In the genomic region with DNA sequence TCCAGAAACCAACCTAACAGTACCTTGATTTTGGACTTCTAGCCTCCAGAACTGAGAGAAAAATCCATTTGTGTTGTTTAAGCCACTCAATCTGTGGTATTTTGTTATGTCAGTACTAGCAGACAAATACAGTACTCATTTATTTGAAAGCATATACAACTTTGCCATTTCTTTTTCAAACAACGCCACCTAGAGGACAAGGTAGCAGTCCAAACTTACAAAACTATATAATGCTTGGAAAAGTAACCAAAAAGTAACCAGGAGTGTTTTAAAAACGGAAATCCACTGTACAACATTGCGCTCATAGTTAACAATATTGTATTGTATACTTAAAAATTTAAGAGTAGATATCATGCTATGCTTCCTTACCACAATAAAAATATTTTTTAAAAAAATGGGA, we compare ENCODE assay signal across 10 cellular contexts. TPM values are rescaled to one million over a fixed set of nuclear protein-coding genes. Genes with fewer than 3 reads are reported as not detected.
DNase-seq lines count a peak whose midpoint lies in the region; ATAC-seq and TF ChIP-seq lines count a peak whose summit lies in the region.
"Had no signal": no experiment of that assay in that cellular context is flagged by ENCODE, and none has a peak within 500 bp of the region (broad histone marks: within the 10 kb centered on the region; RNA-seq: fewer than 3 reads in every experiment).

No MANE protein-coding gene starts in this region.

- H3K36me3 Mint-ChIP-seq in activated CD8-positive, alpha-beta T cell treated with anti-CD3 and anti-CD28 coated beads for 36 hours (ENCODE audit: low read depth), result no peaks in the 10 kb centered on the region
- no peaks in the 10 kb centered on the region for H3K36me3 Mint-ChIP-seq in activated CD8-positive, alpha-beta T cell treated with anti-CD3 and anti-CD28 coated beads, Interleukin-2, amount 10 ng/mL, durations not matched to agents 7 days and 5 days (ENCODE audit: low read depth)
- no peaks in the 10 kb centered on the region for H3K36me3 Mint-ChIP-seq in T-cell

- DNase-seq in activated CD8-positive, alpha-beta T cell treated with anti-CD3 and anti-CD28 coated beads for 36 hours, result no peak
- DNase-seq in activated CD8-positive, alpha-beta T cell treated with anti-CD3 and anti-CD28 coated beads, Interleukin-2, amount 10 ng/mL, durations not matched to agents 7 days and 5 days, result no peak
- DNase-seq in PC-9 (no peak), fibroblast of villous mesenchyme (ENCODE audit: low read depth) (peak; percentile 12), transverse colon (no peak), T-cell (no peak), NCI-H146 (lab: John Stamatoyannopoulos, UW) (no peak)
- DNase-seq: activated CD4-positive, alpha-beta T cell treated with anti-CD3 and anti-CD28 coated beads, Interleukin-2, amount 10 ng/mL, durations not matched to agents 7 days and 5 days; DMS153 had no signal

- no peak overlapping the region for H3K27ac Mint-ChIP-seq in activated CD8-positive, alpha-beta T cell treated with anti-CD3 and anti-CD28 coated beads for 36 hours
- H3K27ac Mint-ChIP-seq in activated CD8-positive, alpha-beta T cell treated with anti-CD3 and anti-CD28 coated beads, Interleukin-2, amount 10 ng/mL, durations not matched to agents 7 days and 5 days, result no peak overlapping the region
- no peak overlapping the region for H3K27ac Mint-ChIP-seq in T-cell
- H3K27ac Mint-ChIP-seq: activated CD4-positive, alpha-beta T cell treated with anti-CD3 and anti-CD28 coated beads, Interleukin-2, amount 10 ng/mL, durations not matched to agents 7 days and 5 days had no signal

- CTCF ChIA-PET in activated CD8-positive, alpha-beta T cell treated with anti-CD3 and anti-CD28 coated beads for 36 hours (lab: Charles Lee), result no interaction called here
- CTCF ChIA-PET in activated CD8-positive, alpha-beta T cell treated with anti-CD3 and anti-CD28 coated beads, Interleukin-2, amount 10 ng/mL, durations not matched to agents 7 days and 5 days (lab: Charles Lee), result interaction anchor here (1.2 kb wide), 1 partner anchor 10 kb away, joined by 3 read pairs; no protein-coding TSS in a partner anchor
- CTCF ChIA-PET in PC-9 (lab: Charles Lee) (no interaction called here), T-cell (lab: Charles Lee) (no interaction called here)

- H3K9me2 ChIP-seq in PC-9 (ENCODE audit: insufficient read depth), result no peaks in the 10 kb centered on the region

- no peaks in the 10 kb centered on the region for H3K9me3 ChIP-seq in PC-9 (ENCODE audit: insufficient read depth, low read depth)
- no peaks in the 10 kb centered on the region for H3K9me3 ChIP-seq in transverse colon

- H3K4me3 Mint-ChIP-seq in activated CD8-positive, alpha-beta T cell treated with anti-CD3 and anti-CD28 coated beads for 36 hours, result no peak overlapping the region
- no peak overlapping the region for H3K4me3 Mint-ChIP-seq in activated CD8-positive, alpha-beta T cell treated with anti-CD3 and anti-CD28 coated beads, Interleukin-2, amount 10 ng/mL, durations not matched to agents 7 days and 5 days
- no peak overlapping the region for H3K4me3 Mint-ChIP-seq in T-cell
- H3K4me3 Mint-ChIP-seq: activated CD4-positive, alpha-beta T cell treated with anti-CD3 and anti-CD28 coated beads, Interleukin-2, amount 10 ng/mL, durations not matched to agents 7 days and 5 days had no signal

- no peaks in the 10 kb centered on the region for H3K9me3 Mint-ChIP-seq in activated CD8-positive, alpha-beta T cell treated with anti-CD3 and anti-CD28 coated beads for 36 hours
- H3K9me3 Mint-ChIP-seq in activated CD8-positive, alpha-beta T cell treated with anti-CD3 and anti-CD28 coated beads, Interleukin-2, amount 10 ng/mL, durations not matched to agents 7 days and 5 days (ENCODE audit: insufficient read depth), result no peaks in the 10 kb centered on the region
- no peaks in the 10 kb centered on the region for H3K9me3 Mint-ChIP-seq in T-cell
- H3K9me3 Mint-ChIP-seq: activated CD4-positive, alpha-beta T cell treated with anti-CD3 and anti-CD28 coated beads, Interleukin-2, amount 10 ng/mL, durations not matched to agents 7 days and 5 days had no signal

- no peak for ATAC-seq in activated CD8-positive, alpha-beta T cell treated with anti-CD3 and anti-CD28 coated beads for 36 hours
- no peak for ATAC-seq in activated CD8-positive, alpha-beta T cell treated with anti-CD3 and anti-CD28 coated beads, Interleukin-2, amount 10 ng/mL, durations not matched to agents 7 days and 5 days
- ATAC-seq in T-cell (replicated peaks in 1 of 4), result no peak
- no peak for ATAC-seq in GM18520 (IDR thresholded peaks at IDR 0.05; ENCODE audit: unreplicated experiment)

- no TSS peak for BruUV-seq in PC-9 (replicated peaks; lab: Mats Ljungman, UMichigan)

- H3K27ac ChIP-seq in PC-9, result no peak overlapping the region
- H3K27ac ChIP-seq in transverse colon, result no peak overlapping the region

- TF ChIP-seq EP300 in transverse colon (IDR thresholded peaks at IDR 0.05; ENCODE audit: low read depth), result no peak

- H3K4me2 ChIP-seq in PC-9, result no peak overlapping the region

- H4K20me1 ChIP-seq in PC-9 (ENCODE audit: insufficient read depth), result no peaks in the 10 kb centered on the region

- intact Hi-C loops in activated CD8-positive, alpha-beta T cell treated with anti-CD3 and anti-CD28 coated beads for 36 hours (cut with micrococcal nuclease), result loop anchor here (5.0 to 10.0 kb wide), 2 partner anchors 554 to 621 kb away; no protein-coding TSS in a partner anchor
- intact Hi-C loops in PC-9 (cut with micrococcal nuclease; ENCODE audit: unreplicated experiment) (loop anchor here (5.0 kb wide), 1 partner anchor 556 kb away; no protein-coding TSS in a partner anchor), transverse colon (cut with DNase I; ENCODE audit: low total_unique reads) (loop anchor here (5.0 kb wide), 1 partner anchor 451 kb away; no protein-coding TSS in a partner anchor)

- H3K27me3 ChIP-seq in PC-9 (ENCODE audit: insufficient read depth, low read depth), result no peaks in the 10 kb centered on the region
- H3K27me3 ChIP-seq in transverse colon, result no peaks in the 10 kb centered on the region

- POLR2A ChIA-PET in activated CD8-positive, alpha-beta T cell treated with anti-CD3 and anti-CD28 coated beads for 36 hours (lab: Charles Lee), result no interaction called here
- POLR2A ChIA-PET in activated CD8-positive, alpha-beta T cell treated with anti-CD3 and anti-CD28 coated beads, Interleukin-2, amount 10 ng/mL, durations not matched to agents 7 days and 5 days (lab: Charles Lee), result no interaction called here
- POLR2A ChIA-PET in PC-9 (lab: Charles Lee; ENCODE audit: unreplicated experiment) (no interaction called here), T-cell (lab: Charles Lee) (no interaction called here)

- TF ChIP-seq CTCF in activated CD8-positive, alpha-beta T cell treated with anti-CD3 and anti-CD28 coated beads for 36 hours (IDR thresholded peaks at IDR 0.05), result peak; percentile 21
- peak; percentile 72 for TF ChIP-seq CTCF in PC-9 (conservative IDR thresholded peaks at IDR 0.05)
- TF ChIP-seq CTCF in fibroblast of villous mesenchyme (IDR thresholded peaks at IDR 0.05; ENCODE audit: insufficient read depth, low read depth, low read length), result peak; percentile 37
- peak in 3 of 5 experiments; percentile 18 to 46 (median 31) for TF ChIP-seq CTCF in transverse colon (IDR thresholded peaks at IDR 0.05)

- no peak for TF ChIP-seq POLR2A in transverse colon (IDR thresholded peaks at IDR 0.05)

- H3K36me3 ChIP-seq in PC-9 (ENCODE audit: low read depth), result no peaks in the 10 kb centered on the region
- H3K36me3 ChIP-seq in transverse colon, result no peaks in the 10 kb centered on the region

- H3K4me1 Mint-ChIP-seq in activated CD8-positive, alpha-beta T cell treated with anti-CD3 and anti-CD28 coated beads for 36 hours (ENCODE audit: low read depth), result no peaks in the 10 kb centered on the region
- no peaks in the 10 kb centered on the region for H3K4me1 Mint-ChIP-seq in activated CD8-positive, alpha-beta T cell treated with anti-CD3 and anti-CD28 coated beads, Interleukin-2, amount 10 ng/mL, durations not matched to agents 7 days and 5 days (ENCODE audit: low read depth)
- no peaks in the 10 kb centered on the region for H3K4me1 Mint-ChIP-seq in T-cell
- H3K4me1 Mint-ChIP-seq: activated CD4-positive, alpha-beta T cell treated with anti-CD3 and anti-CD28 coated beads, Interleukin-2, amount 10 ng/mL, durations not matched to agents 7 days and 5 days had no signal

- no peaks in the 10 kb centered on the region for H3K4me1 ChIP-seq in PC-9 (replicated peaks; ENCODE audit: insufficient read depth)
- no peaks in the 10 kb centered on the region for H3K4me1 ChIP-seq in transverse colon

- 18 to 28% methylated on average over 3 of the region's 3 CpGs for WGBS in transverse colon (ENCODE audit: low coverage in 1 of 2), 2 donors

- H3K79me2 ChIP-seq in PC-9 (ENCODE audit: low read depth), result no peaks in the 10 kb centered on the region

- H3K4me3 ChIP-seq in PC-9 (no peak overlapping the region), fibroblast of villous mesenchyme (ENCODE audit: low read depth, low read length) (no peak overlapping the region), transverse colon (no peak overlapping the region)

- no peaks in the 10 kb centered on the region for H3K27me3 Mint-ChIP-seq in activated CD8-positive, alpha-beta T cell treated with anti-CD3 and anti-CD28 coated beads for 36 hours
- H3K27me3 Mint-ChIP-seq in activated CD8-positive, alpha-beta T cell treated with anti-CD3 and anti-CD28 coated beads, Interleukin-2, amount 10 ng/mL, durations not matched to agents 7 days and 5 days (ENCODE audit: low read depth), result no peaks in the 10 kb centered on the region
- peaks cover 0 to 24% of the 10 kb centered on the region in 2 donors for H3K27me3 Mint-ChIP-seq in T-cell
- H3K27me3 Mint-ChIP-seq: activated CD4-positive, alpha-beta T cell treated with anti-CD3 and anti-CD28 coated beads, Interleukin-2, amount 10 ng/mL, durations not matched to agents 7 days and 5 days had no signal

- H2AFZ ChIP-seq in PC-9, result no peak overlapping the region

- in situ Hi-C loops in transverse colon (cut with MboI; ENCODE audit: low pct_ligation_motif_present in 1 of 4, low pct_unique_long_range_greater_than_20kb in 1 of 4, low sequenced_read_pairs in 3 of 4), result loop anchor here in 2 of 4 donors (25.0 kb wide), 2 partner anchors 561 to 611 kb away; no protein-coding TSS in a partner anchor

- no peaks in the 10 kb centered on the region for H3F3A ChIP-seq in PC-9 (ENCODE audit: insufficient read depth, low read depth)

RNA-seq across cellular contexts. Expression of a gene that starts 37.0 kb away (rescaled TPM):
- not detected for total RNA-seq in activated CD8-positive, alpha-beta T cell treated with anti-CD3 and anti-CD28 coated beads for 36 hours
- not detected for total RNA-seq in activated CD8-positive, alpha-beta T cell treated with anti-CD3 and anti-CD28 coated beads, Interleukin-2, amount 10 ng/mL, durations not matched to agents 7 days and 5 days
- total RNA-seq in PC-9 (2021) (0.50 and 0.90 TPM in 2 replicates), fibroblast of villous mesenchyme (under 0.01 TPM in 1 of 2 replicates, not detected in the other), transverse colon (1 to 10 TPM in 3 of 4 donors, under 1 TPM in 1; 0.60 to 2.1 (median 1.4) TPM), T-cell (under 1 TPM in 1 of 5 donors, not detected in 4; 0.16 TPM)
- total RNA-seq: activated CD4-positive, alpha-beta T cell treated with anti-CD3 and anti-CD28 coated beads, Interleukin-2, amount 10 ng/mL, durations not matched to agents 7 days and 5 days had no signal

Comparison
In these comparisons a context has a peak if more than half of its experiments do, and no peak if none do; other contexts are left out.
1. CTCF ChIP-seq: peak in every context shown above with its lines; median percentile 72 in PC-9; 37 in fibroblast of villous mesenchyme; 31 in transverse colon; 21 in activated CD8-positive, alpha-beta T cell treated with anti-CD3 and anti-CD28 coated beads for 36 hours.